Comparison of ENCODE assay signal across 3 cellular contexts in the genomic region with DNA sequence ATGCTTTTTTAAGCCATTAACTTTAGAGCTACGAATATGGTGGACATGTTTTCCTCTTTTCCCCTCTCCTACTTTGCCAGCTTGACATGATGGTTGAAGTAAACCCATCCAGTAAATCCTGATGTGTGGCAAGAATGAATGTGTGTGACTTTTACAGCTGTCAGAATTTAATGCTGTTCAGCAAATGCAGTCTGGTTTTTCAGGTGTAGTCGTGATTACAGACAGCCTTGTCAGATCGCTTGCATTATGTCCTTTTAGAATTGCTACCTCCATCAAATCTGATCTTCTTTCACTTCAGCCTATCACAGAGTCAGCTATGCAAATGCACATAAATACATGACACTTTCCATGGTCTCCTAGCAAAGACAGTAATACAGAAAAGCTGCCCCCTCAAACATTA.
"Had no signal": no experiment of that assay in that cellular context is flagged by ENCODE, and none has a peak within 500 bp of the region (broad histone marks: within the 10 kb centered on the region; RNA-seq: fewer than 3 reads in every experiment).

No MANE protein-coding gene starts in this region.

- DNase-seq: GDM1, GF-D8 had no signal

- ATAC-seq: GM12878 had no signal

- H3K4me3 ChIP-seq: GM12878 had no signal
